Comparison of ENCODE assay signal across 32 cellular contexts in genomic region chr18:65937180-65937579, GRCh38.
A peak's percentile ranks its signal among the peaks of the same experiment; 100 is the strongest.
DNase-seq lines count a peak whose midpoint lies in the region; ATAC-seq, FAIRE-seq and TF ChIP-seq lines count a peak whose summit lies in the region.
"Had no signal": no experiment of that assay in that cellular context is flagged by ENCODE, and none has a peak within 500 bp of the region (broad histone marks: within the 10 kb centered on the region; RNA-seq: fewer than 3 reads in every experiment).

No MANE protein-coding gene starts in this region.

- no peak overlapping the region for H3K4me2 ChIP-seq in Loucy (ENCODE audit: low read depth, low read length, poor library complexity, severe bottlenecking)
- no peak overlapping the region for H3K4me2 ChIP-seq in neural cell (ENCODE audit: low read length)
- no peak overlapping the region for H3K4me2 ChIP-seq in neuronal stem cell (ENCODE audit: insufficient read depth, low read length, poor library complexity, severe bottlenecking)
- H3K4me2 ChIP-seq: A549; BLaER1; BLaER1 treated with 17β-estradiol and CSF1 and Interleukin-3, amounts not matched to agents 10 nM and 100 nM had no signal

- H2AFZ ChIP-seq in Loucy (ENCODE audit: low read length) (0 out of 2 replicates have a peak overlapping the region, but pooled peaks have one; percentile 4), neural cell (ENCODE audit: low read depth, low read length) (no peak overlapping the region), neuronal stem cell (ENCODE audit: low read length) (peak overlapping the region; percentile 67)

- H3K79me1 ChIP-seq in neuronal stem cell (ENCODE audit: low read depth, low read length) = no peaks in the 10 kb centered on the region

- H3K4me1 ChIP-seq in Loucy (ENCODE audit: insufficient read depth, low read length, poor library complexity, severe bottlenecking) = no peaks in the 10 kb centered on the region
- H3K4me1 ChIP-seq in neuronal stem cell (ENCODE audit: control insufficient read depth in 2 of 2, insufficient read depth in 1 of 2, low read depth in 1 of 2, low read length in 2 of 2) = no peaks in the 10 kb centered on the region
- H3K4me1 ChIP-seq: A549; BE2C; BLaER1; BLaER1 treated with 17β-estradiol and CSF1 and Interleukin-3, amounts not matched to agents 10 nM and 100 nM; Caco-2 had no signal

- H3K4me3 ChIP-seq in Loucy (ENCODE audit: low read length, poor library complexity, severe bottlenecking) (no peak overlapping the region), neural cell (ENCODE audit: low read length) (no peak overlapping the region), neuronal stem cell (ENCODE audit: low read length in 2 of 2) (no peak overlapping the region)
- H3K4me3 ChIP-seq: A549; BLaER1; BLaER1 treated with 17β-estradiol and CSF1 and Interleukin-3, amounts not matched to agents 10 nM and 100 nM had no signal

- peak overlapping the region; percentile 30 for H3K27ac ChIP-seq in neural cell (ENCODE audit: low read length)
- no peak overlapping the region for H3K27ac ChIP-seq in neuronal stem cell (replicated peaks; ENCODE audit: low read length)
- H3K27ac ChIP-seq: 22Rv1; A549; BLaER1; BLaER1 treated with 17β-estradiol and CSF1 and Interleukin-3, amounts not matched to agents 10 nM and 100 nM; C4-2B had no signal

- H3K4ac ChIP-seq in neuronal stem cell (ENCODE audit: low read length) = no peak overlapping the region

- TF ChIP-seq CTCF in Loucy (conservative IDR thresholded peaks at IDR 0.05; ENCODE audit: low read length) = no peak
- TF ChIP-seq CTCF in neural cell (IDR thresholded peaks at IDR 0.05; ENCODE audit: poor library complexity, severe bottlenecking) = no peak

- TF ChIP-seq POLR2A in GM12892 (IDR thresholded peaks at IDR 0.05; ENCODE audit: low read depth, low read length) = no peak

- no peak overlapping the region for H4K91ac ChIP-seq in neuronal stem cell (ENCODE audit: low read depth, low read length, poor library complexity)

- H2AK5ac ChIP-seq in neuronal stem cell (ENCODE audit: low read depth, low read length) = no peak overlapping the region

- no peak overlapping the region for H2BK15ac ChIP-seq in neuronal stem cell (ENCODE audit: low read length)

- H3K27me3 ChIP-seq in Loucy (ENCODE audit: insufficient read depth, low read length, poor library complexity, severe bottlenecking) (no peaks in the 10 kb centered on the region), neural cell (ENCODE audit: insufficient read depth, low read depth, low read length) (no peaks in the 10 kb centered on the region), neuronal stem cell (ENCODE audit: control insufficient read depth in 3 of 3, insufficient read depth in 3 of 3, low read depth in 1 of 3, low read length in 3 of 3) (no peaks in the 10 kb centered on the region)
- H3K27me3 ChIP-seq: BE2C; BLaER1; BLaER1 treated with 17β-estradiol and CSF1 and Interleukin-3, amounts not matched to agents 10 nM and 100 nM had no signal

- H3K9me2 ChIP-seq in Loucy (replicated peaks; ENCODE audit: low read depth, low read length) (no peaks in the 10 kb centered on the region), neural cell (ENCODE audit: insufficient read depth, low read length) (no peaks in the 10 kb centered on the region)

- no peak overlapping the region for H2BK5ac ChIP-seq in neuronal stem cell (ENCODE audit: low read length)

- no peak overlapping the region for H3K14ac ChIP-seq in neuronal stem cell (ENCODE audit: low read length)

- TF ChIP-seq RAD21 in neural cell (conservative IDR thresholded peaks at IDR 0.05) = no peak

- H3K36me3 ChIP-seq in Loucy (ENCODE audit: insufficient read depth, low read length) (no peaks in the 10 kb centered on the region), neural cell (ENCODE audit: insufficient read depth, low read length) (no peaks in the 10 kb centered on the region), neuronal stem cell (replicated peaks in 1 of 2; ENCODE audit: control insufficient read depth in 2 of 2, insufficient read depth in 2 of 2, low read length in 2 of 2) (no peaks in the 10 kb centered on the region)
- H3K36me3 ChIP-seq: BE2C; BLaER1; BLaER1 treated with 17β-estradiol and CSF1 and Interleukin-3, amounts not matched to agents 10 nM and 100 nM had no signal

- DNase-seq in OCI-M1 (lab: John Stamatoyannopoulos, UW) (peak; percentile 64), neuronal stem cell (ENCODE audit: low spot score) (no peak), NCI-H187 treated with DMSO at 0.1 percent for 48 hours (lab: John Stamatoyannopoulos, UW) (no peak), GM12892 (ENCODE audit: insufficient read length) (no peak)
- DNase-seq: 8988T; ACHN; AML-193; BE2C; C1 segment of cervical spinal cord; Caco-2; Calu3; CD4-positive, alpha-beta memory T cell; CD4-positive, alpha-beta T cell; CD4-positive, CD25-positive, alpha-beta regulatory T cell; CD8-positive, alpha-beta memory T cell; CD8-positive, alpha-beta T cell; COR-L47; DMS 273 treated with DMSO at 0.1 percent for 48 hours; DMS153; DMS79; DMS79 treated with DMSO at 0.1 percent for 48 hours; DND-41; EL had no signal

- peak; percentile 85 for TF ChIP-seq EP300 in neural cell (conservative IDR thresholded peaks at IDR 0.05; ENCODE audit: poor library complexity, severe bottlenecking)

- H3K9me3 ChIP-seq in Loucy (ENCODE audit: insufficient read depth, low read depth, low read length) (no peaks in the 10 kb centered on the region), neural cell (ENCODE audit: low read length) (no peaks in the 10 kb centered on the region), neuronal stem cell (replicated peaks in 1 of 2; ENCODE audit: control insufficient read depth in 2 of 2, insufficient read depth in 1 of 2, low read depth in 1 of 2, low read length in 2 of 2) (no peaks in the 10 kb centered on the region)
- H3K9me3 ChIP-seq: A549; BE2C; BLaER1; BLaER1 treated with 17β-estradiol and CSF1 and Interleukin-3, amounts not matched to agents 10 nM and 100 nM; Caco-2 had no signal

- H2BK120ac ChIP-seq in neuronal stem cell (ENCODE audit: low read depth, low read length) = no peak overlapping the region

- H3K23ac ChIP-seq in neuronal stem cell (ENCODE audit: low read depth, low read length, poor library complexity) = no peak overlapping the region

- H3K9ac ChIP-seq in Loucy (ENCODE audit: low read depth, low read length, poor library complexity, severe bottlenecking) (no peak overlapping the region), neural cell (ENCODE audit: low read length) (no peak overlapping the region), neuronal stem cell (ENCODE audit: low read depth, low read length, poor library complexity) (no peak overlapping the region)
- H3K9ac ChIP-seq: BLaER1; BLaER1 treated with 17β-estradiol and CSF1 and Interleukin-3, amounts not matched to agents 10 nM and 100 nM had no signal

- ATAC-seq in HG02678 (IDR thresholded peaks at IDR 0.05; ENCODE audit: unreplicated experiment) = no peak
- no peak for ATAC-seq in GM21526 (IDR thresholded peaks at IDR 0.05; ENCODE audit: low FRiP score, unreplicated experiment)
- ATAC-seq: A549; CD8-positive, alpha-beta T cell had no signal

- H3K79me2 ChIP-seq in Loucy (ENCODE audit: insufficient read depth, low read length) = no peaks in the 10 kb centered on the region
- H3K79me2 ChIP-seq in neural cell (replicated peaks; ENCODE audit: insufficient read depth, low read length) = no peaks in the 10 kb centered on the region

- H2BK12ac ChIP-seq in neuronal stem cell (ENCODE audit: low read length) = no peak overlapping the region

- H4K8ac ChIP-seq in neuronal stem cell (ENCODE audit: low read depth, low read length) = no peak overlapping the region

- H4K20me1 ChIP-seq in Loucy (ENCODE audit: insufficient read depth, low read length, poor library complexity, severe bottlenecking) (no peaks in the 10 kb centered on the region), neural cell (ENCODE audit: insufficient read depth) (no peaks in the 10 kb centered on the region)
- H4K20me1 ChIP-seq: BLaER1; BLaER1 treated with 17β-estradiol and CSF1 and Interleukin-3, amounts not matched to agents 10 nM and 100 nM had no signal

- FAIRE-seq in GM12892 (lab: Jason Lieb, UNC) = no peak
- FAIRE-seq: A549 had no signal

- H3F3A ChIP-seq in Loucy (ENCODE audit: low read depth) (no peaks in the 10 kb centered on the region; the same call in 1 of the 2 replicates), neural cell (ENCODE audit: insufficient read depth, low read length, poor library complexity, severe bottlenecking) (peaks cover 5% of the 10 kb centered on the region)

- no peak overlapping the region for H3K18ac ChIP-seq in neuronal stem cell (ENCODE audit: low read length)

TF ChIP-seq in neural cell, 6 proteins besides CTCF, POLR2A, EP300 and RAD21:
- peak; percentile 55 for TF ChIP-seq POLR2AphosphoS5 (IDR thresholded peaks at IDR 0.05)
- TF ChIP-seq MXI1 (conservative IDR thresholded peaks at IDR 0.05; ENCODE audit: poor library complexity, severe bottlenecking) = no peak
- no peak for TF ChIP-seq SMC3 (conservative IDR thresholded peaks at IDR 0.05; ENCODE audit: poor library complexity)
- no peak for TF ChIP-seq TAF1 (IDR thresholded peaks at IDR 0.05; ENCODE audit: low read depth)
- TF ChIP-seq, protein P1, sequence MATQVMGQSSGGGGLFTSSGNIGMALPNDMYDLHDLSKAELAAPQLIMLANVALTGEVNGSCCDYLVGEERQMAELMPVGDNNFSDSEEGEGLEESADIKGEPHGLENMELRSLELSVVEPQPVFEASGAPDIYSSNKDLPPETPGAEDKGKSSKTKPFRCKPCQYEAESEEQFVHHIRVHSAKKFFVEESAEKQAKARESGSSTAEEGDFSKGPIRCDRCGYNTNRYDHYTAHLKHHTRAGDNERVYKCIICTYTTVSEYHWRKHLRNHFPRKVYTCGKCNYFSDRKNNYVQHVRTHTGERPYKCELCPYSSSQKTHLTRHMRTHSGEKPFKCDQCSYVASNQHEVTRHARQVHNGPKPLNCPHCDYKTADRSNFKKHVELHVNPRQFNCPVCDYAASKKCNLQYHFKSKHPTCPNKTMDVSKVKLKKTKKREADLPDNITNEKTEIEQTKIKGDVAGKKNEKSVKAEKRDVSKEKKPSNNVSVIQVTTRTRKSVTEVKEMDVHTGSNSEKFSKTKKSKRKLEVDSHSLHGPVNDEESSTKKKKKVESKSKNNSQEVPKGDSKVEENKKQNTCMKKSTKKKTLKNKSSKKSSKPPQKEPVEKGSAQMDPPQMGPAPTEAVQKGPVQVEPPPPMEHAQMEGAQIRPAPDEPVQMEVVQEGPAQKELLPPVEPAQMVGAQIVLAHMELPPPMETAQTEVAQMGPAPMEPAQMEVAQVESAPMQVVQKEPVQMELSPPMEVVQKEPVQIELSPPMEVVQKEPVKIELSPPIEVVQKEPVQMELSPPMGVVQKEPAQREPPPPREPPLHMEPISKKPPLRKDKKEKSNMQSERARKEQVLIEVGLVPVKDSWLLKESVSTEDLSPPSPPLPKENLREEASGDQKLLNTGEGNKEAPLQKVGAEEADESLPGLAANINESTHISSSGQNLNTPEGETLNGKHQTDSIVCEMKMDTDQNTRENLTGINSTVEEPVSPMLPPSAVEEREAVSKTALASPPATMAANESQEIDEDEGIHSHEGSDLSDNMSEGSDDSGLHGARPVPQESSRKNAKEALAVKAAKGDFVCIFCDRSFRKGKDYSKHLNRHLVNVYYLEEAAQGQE (IDR thresholded peaks at IDR 0.05; ENCODE audit: borderline replicate concordance) = peak; percentile 79
